Comparison of ENCODE assay signal across 8 cellular contexts in genomic region chr5:64074533-64074932, GRCh38.
DNase-seq lines count a peak whose midpoint lies in the region; ATAC-seq and TF ChIP-seq lines count a peak whose summit lies in the region.

No MANE protein-coding gene starts in this region.

- H3K9ac ChIP-seq in adipocyte (ENCODE audit: low read length), result no peak overlapping the region

- H3K27me3 ChIP-seq in adipocyte (replicated peaks; ENCODE audit: control insufficient read depth, insufficient read depth, low read length) (peaks cover 7% of the 10 kb centered on the region), kidney epithelial cell (ENCODE audit: control insufficient read depth, insufficient read depth, low read length) (no peaks in the 10 kb centered on the region)

- in situ Hi-C loops in KBM-7 (cut with MboI; ENCODE audit: low pct_unique_long_range_greater_than_20kb, low sequenced_read_pairs), result no loop called here

- H3K36me3 ChIP-seq in adipocyte (ENCODE audit: control insufficient read depth, insufficient read depth, low read length, severe bottlenecking) (no peaks in the 10 kb centered on the region), kidney epithelial cell (ENCODE audit: control insufficient read depth, insufficient read depth, low read length) (no peaks in the 10 kb centered on the region)

- no peak overlapping the region for H3K4me3 ChIP-seq in adipocyte (ENCODE audit: low read length)
- H3K4me3 ChIP-seq in kidney epithelial cell (ENCODE audit: low read depth, low read length), result no peak overlapping the region

- peak; percentile 11 for DNase-seq in NCI-H146 (lab: John Stamatoyannopoulos, UW)
- DNase-seq in NCI-H146 treated with DMSO at 0.1 percent for 48 hours (lab: John Stamatoyannopoulos, UW; ENCODE audit: unreplicated experiment), result no peak
- peak; percentile 33 for DNase-seq in KBM-7
- DNase-seq in adipocyte (ENCODE audit: low read depth), result peak; percentile 63
- peak; percentile 16 for DNase-seq in kidney epithelial cell (ENCODE audit: low read depth)
- DNase-seq in stimulated activated CD4-positive, alpha-beta T cell treated with anti-CD3 and anti-CD28 coated beads, Interleukin-4, amount 100 ng/mL, for 4 hours, result no peak

- peak; percentile 73 for TF ChIP-seq CTCF in kidney epithelial cell (IDR thresholded peaks at IDR 0.05; ENCODE audit: insufficient read depth, low read length, poor library complexity, severe bottlenecking)

- H3K9me3 ChIP-seq in adipocyte (ENCODE audit: control insufficient read depth, low read length), result no peaks in the 10 kb centered on the region

- ATAC-seq in GM21717 (IDR thresholded peaks at IDR 0.05; ENCODE audit: unreplicated experiment) (peak; percentile 78), GM19397 (IDR thresholded peaks at IDR 0.05; ENCODE audit: unreplicated experiment) (no peak)

- H3K4me1 ChIP-seq in adipocyte (ENCODE audit: control insufficient read depth, insufficient read depth, low read length), result no peaks in the 10 kb centered on the region

Comparison
In these comparisons a context has a peak if more than half of its experiments do, and no peak if none do; other contexts are left out.
1. DNase-seq: peak in NCI-H146 (single experiment), KBM-7 (single experiment), adipocyte (single experiment) and kidney epithelial cell (single experiment); none in NCI-H146 treated with DMSO at 0.1 percent for 48 hours (single experiment) and stimulated activated CD4-positive, alpha-beta T cell treated with anti-CD3 and anti-CD28 coated beads, Interleukin-4, amount 100 ng/mL, for 4 hours (0 of 2).